1 cellular context compared by ENCODE assay signal in the genomic region with DNA sequence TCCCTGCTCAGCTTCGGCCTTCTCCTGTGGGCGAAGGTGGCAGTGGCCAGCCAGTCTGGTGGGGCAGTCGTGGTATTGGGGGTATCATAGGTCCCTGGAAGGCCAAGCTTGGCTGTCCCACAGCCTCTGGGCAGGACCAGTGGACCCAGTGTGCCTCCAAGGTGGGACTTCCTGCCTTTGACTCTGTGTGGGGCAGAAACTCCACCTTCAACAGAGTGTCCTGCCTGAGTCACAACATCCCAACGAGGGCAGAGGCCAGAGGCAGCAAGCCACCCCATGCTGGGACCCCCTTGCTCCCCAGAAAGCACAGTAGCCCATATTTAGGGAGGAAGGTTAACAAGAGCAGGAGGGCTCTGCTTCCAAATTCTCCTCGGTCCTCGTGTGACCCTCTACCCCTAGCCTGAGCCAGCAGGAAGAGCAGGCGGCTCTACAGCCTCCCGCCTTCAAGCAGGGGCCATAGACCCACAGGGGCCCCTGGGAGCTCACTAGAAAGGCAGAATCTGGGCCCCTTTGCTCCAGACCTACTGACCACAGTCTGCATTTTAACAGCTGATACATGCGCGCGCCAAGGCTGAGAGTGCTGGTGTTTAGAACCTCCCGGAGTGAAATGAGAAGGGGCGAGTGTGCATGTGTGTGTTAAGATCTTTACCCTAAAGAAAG.
A peak's percentile ranks its signal among the peaks of the same experiment; 100 is the strongest.
TF ChIP-seq lines count a peak whose summit lies in the region.

No MANE protein-coding gene starts in this region.

TF ChIP-seq in HepG2, 621 proteins besides CTCF, POLR2A, EP300 and RAD21 (continues in another document):
- TF ChIP-seq ZFP82 (CRISPR knock-in tag; IDR thresholded peaks at IDR 0.05; ENCODE audit: borderline replicate concordance), result no peak
- no peak for TF ChIP-seq NR2C2 (CRISPR knock-in tag; IDR thresholded peaks at IDR 0.05; ENCODE audit: borderline replicate concordance)
- TF ChIP-seq ZBTB42 (CRISPR knock-in tag; IDR thresholded peaks at IDR 0.05), result 0 out of 2 replicates have a peak, but pooled peaks have one; percentile 22
- TF ChIP-seq HNF4A (CRISPR knock-in tag; IDR thresholded peaks at IDR 0.05), result no peak
- no peak for TF ChIP-seq SYNCRIP (IDR thresholded peaks at IDR 0.05; ENCODE audit: insufficient read depth, low read depth, low read length)
- TF ChIP-seq ZNF501 (CRISPR knock-in tag; IDR thresholded peaks at IDR 0.05), result no peak
- no peak for TF ChIP-seq ZFP1 (CRISPR knock-in tag; IDR thresholded peaks at IDR 0.05)
- no peak for TF ChIP-seq ZNF230 (CRISPR knock-in tag; IDR thresholded peaks at IDR 0.05)
- TF ChIP-seq, protein P1, sequence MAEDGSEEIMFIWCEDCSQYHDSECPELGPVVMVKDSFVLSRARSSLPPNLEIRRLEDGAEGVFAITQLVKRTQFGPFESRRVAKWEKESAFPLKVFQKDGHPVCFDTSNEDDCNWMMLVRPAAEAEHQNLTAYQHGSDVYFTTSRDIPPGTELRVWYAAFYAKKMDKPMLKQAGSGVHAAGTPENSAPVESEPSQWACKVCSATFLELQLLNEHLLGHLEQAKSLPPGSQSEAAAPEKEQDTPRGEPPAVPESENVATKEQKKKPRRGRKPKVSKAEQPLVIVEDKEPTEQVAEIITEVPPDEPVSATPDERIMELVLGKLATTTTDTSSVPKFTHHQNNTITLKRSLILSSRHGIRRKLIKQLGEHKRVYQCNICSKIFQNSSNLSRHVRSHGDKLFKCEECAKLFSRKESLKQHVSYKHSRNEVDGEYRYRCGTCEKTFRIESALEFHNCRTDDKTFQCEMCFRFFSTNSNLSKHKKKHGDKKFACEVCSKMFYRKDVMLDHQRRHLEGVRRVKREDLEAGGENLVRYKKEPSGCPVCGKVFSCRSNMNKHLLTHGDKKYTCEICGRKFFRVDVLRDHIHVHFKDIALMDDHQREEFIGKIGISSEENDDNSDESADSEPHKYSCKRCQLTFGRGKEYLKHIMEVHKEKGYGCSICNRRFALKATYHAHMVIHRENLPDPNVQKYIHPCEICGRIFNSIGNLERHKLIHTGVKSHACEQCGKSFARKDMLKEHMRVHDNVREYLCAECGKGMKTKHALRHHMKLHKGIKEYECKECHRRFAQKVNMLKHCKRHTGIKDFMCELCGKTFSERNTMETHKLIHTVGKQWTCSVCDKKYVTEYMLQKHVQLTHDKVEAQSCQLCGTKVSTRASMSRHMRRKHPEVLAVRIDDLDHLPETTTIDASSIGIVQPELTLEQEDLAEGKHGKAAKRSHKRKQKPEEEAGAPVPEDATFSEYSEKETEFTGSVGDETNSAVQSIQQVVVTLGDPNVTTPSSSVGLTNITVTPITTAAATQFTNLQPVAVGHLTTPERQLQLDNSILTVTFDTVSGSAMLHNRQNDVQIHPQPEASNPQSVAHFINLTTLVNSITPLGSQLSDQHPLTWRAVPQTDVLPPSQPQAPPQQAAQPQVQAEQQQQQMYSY (CRISPR knock-in tag; IDR thresholded peaks at IDR 0.05), result no peak
- TF ChIP-seq ATF1 (CRISPR knock-in tag; IDR thresholded peaks at IDR 0.05), result no peak
- TF ChIP-seq, protein P2, sequence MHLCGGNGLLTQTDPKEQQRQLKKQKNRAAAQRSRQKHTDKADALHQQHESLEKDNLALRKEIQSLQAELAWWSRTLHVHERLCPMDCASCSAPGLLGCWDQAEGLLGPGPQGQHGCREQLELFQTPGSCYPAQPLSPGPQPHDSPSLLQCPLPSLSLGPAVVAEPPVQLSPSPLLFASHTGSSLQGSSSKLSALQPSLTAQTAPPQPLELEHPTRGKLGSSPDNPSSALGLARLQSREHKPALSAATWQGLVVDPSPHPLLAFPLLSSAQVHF (CRISPR knock-in tag; IDR thresholded peaks at IDR 0.05), result no peak
- TF ChIP-seq, protein P3, sequence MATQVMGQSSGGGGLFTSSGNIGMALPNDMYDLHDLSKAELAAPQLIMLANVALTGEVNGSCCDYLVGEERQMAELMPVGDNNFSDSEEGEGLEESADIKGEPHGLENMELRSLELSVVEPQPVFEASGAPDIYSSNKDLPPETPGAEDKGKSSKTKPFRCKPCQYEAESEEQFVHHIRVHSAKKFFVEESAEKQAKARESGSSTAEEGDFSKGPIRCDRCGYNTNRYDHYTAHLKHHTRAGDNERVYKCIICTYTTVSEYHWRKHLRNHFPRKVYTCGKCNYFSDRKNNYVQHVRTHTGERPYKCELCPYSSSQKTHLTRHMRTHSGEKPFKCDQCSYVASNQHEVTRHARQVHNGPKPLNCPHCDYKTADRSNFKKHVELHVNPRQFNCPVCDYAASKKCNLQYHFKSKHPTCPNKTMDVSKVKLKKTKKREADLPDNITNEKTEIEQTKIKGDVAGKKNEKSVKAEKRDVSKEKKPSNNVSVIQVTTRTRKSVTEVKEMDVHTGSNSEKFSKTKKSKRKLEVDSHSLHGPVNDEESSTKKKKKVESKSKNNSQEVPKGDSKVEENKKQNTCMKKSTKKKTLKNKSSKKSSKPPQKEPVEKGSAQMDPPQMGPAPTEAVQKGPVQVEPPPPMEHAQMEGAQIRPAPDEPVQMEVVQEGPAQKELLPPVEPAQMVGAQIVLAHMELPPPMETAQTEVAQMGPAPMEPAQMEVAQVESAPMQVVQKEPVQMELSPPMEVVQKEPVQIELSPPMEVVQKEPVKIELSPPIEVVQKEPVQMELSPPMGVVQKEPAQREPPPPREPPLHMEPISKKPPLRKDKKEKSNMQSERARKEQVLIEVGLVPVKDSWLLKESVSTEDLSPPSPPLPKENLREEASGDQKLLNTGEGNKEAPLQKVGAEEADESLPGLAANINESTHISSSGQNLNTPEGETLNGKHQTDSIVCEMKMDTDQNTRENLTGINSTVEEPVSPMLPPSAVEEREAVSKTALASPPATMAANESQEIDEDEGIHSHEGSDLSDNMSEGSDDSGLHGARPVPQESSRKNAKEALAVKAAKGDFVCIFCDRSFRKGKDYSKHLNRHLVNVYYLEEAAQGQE (IDR thresholded peaks at IDR 0.05; ENCODE audit: borderline replicate concordance in 1 of 2, low read depth in 1 of 2, low read length in 2 of 2), result no peak
- TF ChIP-seq ZNF724P (CRISPR knock-in tag; IDR thresholded peaks at IDR 0.05; ENCODE audit: borderline replicate concordance), result 0 out of 2 replicates have a peak, but pooled peaks have one; percentile 55
- TF ChIP-seq, protein P4, sequence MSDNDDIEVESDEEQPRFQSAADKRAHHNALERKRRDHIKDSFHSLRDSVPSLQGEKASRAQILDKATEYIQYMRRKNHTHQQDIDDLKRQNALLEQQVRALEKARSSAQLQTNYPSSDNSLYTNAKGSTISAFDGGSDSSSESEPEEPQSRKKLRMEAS (IDR thresholded peaks at IDR 0.05), result peak; percentile 25; the same call in 1 of the 2 replicates
- TF ChIP-seq CHD4 (IDR thresholded peaks at IDR 0.05; ENCODE audit: borderline replicate concordance, low read length), result no peak
- TF ChIP-seq YY1 (IDR thresholded peaks at IDR 0.05; ENCODE audit: insufficient read depth, insufficient replicate concordance, low read depth, low read length), result no peak
- TF ChIP-seq ZNF619 (CRISPR knock-in tag; IDR thresholded peaks at IDR 0.05), result no peak
- no peak for TF ChIP-seq ZNF326 (CRISPR knock-in tag; IDR thresholded peaks at IDR 0.05; ENCODE audit: borderline replicate concordance)
- TF ChIP-seq, protein P5, sequence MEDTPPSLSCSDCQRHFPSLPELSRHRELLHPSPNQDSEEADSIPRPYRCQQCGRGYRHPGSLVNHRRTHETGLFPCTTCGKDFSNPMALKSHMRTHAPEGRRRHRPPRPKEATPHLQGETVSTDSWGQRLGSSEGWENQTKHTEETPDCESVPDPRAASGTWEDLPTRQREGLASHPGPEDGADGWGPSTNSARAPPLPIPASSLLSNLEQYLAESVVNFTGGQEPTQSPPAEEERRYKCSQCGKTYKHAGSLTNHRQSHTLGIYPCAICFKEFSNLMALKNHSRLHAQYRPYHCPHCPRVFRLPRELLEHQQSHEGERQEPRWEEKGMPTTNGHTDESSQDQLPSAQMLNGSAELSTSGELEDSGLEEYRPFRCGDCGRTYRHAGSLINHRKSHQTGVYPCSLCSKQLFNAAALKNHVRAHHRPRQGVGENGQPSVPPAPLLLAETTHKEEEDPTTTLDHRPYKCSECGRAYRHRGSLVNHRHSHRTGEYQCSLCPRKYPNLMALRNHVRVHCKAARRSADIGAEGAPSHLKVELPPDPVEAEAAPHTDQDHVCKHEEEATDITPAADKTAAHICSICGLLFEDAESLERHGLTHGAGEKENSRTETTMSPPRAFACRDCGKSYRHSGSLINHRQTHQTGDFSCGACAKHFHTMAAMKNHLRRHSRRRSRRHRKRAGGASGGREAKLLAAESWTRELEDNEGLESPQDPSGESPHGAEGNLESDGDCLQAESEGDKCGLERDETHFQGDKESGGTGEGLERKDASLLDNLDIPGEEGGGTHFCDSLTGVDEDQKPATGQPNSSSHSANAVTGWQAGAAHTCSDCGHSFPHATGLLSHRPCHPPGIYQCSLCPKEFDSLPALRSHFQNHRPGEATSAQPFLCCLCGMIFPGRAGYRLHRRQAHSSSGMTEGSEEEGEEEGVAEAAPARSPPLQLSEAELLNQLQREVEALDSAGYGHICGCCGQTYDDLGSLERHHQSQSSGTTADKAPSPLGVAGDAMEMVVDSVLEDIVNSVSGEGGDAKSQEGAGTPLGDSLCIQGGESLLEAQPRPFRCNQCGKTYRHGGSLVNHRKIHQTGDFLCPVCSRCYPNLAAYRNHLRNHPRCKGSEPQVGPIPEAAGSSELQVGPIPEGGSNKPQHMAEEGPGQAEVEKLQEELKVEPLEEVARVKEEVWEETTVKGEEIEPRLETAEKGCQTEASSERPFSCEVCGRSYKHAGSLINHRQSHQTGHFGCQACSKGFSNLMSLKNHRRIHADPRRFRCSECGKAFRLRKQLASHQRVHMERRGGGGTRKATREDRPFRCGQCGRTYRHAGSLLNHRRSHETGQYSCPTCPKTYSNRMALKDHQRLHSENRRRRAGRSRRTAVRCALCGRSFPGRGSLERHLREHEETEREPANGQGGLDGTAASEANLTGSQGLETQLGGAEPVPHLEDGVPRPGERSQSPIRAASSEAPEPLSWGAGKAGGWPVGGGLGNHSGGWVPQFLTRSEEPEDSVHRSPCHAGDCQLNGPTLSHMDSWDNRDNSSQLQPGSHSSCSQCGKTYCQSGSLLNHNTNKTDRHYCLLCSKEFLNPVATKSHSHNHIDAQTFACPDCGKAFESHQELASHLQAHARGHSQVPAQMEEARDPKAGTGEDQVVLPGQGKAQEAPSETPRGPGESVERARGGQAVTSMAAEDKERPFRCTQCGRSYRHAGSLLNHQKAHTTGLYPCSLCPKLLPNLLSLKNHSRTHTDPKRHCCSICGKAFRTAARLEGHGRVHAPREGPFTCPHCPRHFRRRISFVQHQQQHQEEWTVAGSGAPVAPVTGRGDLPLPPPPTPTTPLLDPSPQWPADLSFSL (CRISPR knock-in tag; IDR thresholded peaks at IDR 0.05), result no peak
- TF ChIP-seq, protein P6, sequence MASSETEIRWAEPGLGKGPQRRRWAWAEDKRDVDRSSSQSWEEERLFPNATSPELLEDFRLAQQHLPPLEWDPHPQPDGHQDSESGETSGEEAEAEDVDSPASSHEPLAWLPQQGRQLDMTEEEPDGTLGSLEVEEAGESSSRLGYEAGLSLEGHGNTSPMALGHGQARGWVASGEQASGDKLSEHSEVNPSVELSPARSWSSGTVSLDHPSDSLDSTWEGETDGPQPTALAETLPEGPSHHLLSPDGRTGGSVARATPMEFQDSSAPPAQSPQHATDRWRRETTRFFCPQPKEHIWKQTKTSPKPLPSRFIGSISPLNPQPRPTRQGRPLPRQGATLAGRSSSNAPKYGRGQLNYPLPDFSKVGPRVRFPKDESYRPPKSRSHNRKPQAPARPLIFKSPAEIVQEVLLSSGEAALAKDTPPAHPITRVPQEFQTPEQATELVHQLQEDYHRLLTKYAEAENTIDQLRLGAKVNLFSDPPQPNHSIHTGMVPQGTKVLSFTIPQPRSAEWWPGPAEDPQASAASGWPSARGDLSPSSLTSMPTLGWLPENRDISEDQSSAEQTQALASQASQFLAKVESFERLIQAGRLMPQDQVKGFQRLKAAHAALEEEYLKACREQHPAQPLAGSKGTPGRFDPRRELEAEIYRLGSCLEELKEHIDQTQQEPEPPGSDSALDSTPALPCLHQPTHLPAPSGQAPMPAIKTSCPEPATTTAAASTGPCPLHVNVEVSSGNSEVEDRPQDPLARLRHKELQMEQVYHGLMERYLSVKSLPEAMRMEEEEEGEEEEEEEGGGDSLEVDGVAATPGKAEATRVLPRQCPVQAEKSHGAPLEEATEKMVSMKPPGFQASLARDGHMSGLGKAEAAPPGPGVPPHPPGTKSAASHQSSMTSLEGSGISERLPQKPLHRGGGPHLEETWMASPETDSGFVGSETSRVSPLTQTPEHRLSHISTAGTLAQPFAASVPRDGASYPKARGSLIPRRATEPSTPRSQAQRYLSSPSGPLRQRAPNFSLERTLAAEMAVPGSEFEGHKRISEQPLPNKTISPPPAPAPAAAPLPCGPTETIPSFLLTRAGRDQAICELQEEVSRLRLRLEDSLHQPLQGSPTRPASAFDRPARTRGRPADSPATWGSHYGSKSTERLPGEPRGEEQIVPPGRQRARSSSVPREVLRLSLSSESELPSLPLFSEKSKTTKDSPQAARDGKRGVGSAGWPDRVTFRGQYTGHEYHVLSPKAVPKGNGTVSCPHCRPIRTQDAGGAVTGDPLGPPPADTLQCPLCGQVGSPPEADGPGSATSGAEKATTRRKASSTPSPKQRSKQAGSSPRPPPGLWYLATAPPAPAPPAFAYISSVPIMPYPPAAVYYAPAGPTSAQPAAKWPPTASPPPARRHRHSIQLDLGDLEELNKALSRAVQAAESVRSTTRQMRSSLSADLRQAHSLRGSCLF (CRISPR knock-in tag; IDR thresholded peaks at IDR 0.05; ENCODE audit: borderline replicate concordance), result no peak
- TF ChIP-seq TBX2 (CRISPR knock-in tag; IDR thresholded peaks at IDR 0.05; ENCODE audit: borderline replicate concordance), result no peak
- TF ChIP-seq, protein P7, sequence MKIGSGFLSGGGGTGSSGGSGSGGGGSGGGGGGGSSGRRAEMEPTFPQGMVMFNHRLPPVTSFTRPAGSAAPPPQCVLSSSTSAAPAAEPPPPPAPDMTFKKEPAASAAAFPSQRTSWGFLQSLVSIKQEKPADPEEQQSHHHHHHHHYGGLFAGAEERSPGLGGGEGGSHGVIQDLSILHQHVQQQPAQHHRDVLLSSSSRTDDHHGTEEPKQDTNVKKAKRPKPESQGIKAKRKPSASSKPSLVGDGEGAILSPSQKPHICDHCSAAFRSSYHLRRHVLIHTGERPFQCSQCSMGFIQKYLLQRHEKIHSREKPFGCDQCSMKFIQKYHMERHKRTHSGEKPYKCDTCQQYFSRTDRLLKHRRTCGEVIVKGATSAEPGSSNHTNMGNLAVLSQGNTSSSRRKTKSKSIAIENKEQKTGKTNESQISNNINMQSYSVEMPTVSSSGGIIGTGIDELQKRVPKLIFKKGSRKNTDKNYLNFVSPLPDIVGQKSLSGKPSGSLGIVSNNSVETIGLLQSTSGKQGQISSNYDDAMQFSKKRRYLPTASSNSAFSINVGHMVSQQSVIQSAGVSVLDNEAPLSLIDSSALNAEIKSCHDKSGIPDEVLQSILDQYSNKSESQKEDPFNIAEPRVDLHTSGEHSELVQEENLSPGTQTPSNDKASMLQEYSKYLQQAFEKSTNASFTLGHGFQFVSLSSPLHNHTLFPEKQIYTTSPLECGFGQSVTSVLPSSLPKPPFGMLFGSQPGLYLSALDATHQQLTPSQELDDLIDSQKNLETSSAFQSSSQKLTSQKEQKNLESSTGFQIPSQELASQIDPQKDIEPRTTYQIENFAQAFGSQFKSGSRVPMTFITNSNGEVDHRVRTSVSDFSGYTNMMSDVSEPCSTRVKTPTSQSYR (CRISPR knock-in tag; IDR thresholded peaks at IDR 0.05; ENCODE audit: borderline replicate concordance), result no peak
- no peak for TF ChIP-seq MAFF (IDR thresholded peaks at IDR 0.05; ENCODE audit: low read depth, low read length)
- TF ChIP-seq SALL1 (CRISPR knock-in tag; IDR thresholded peaks at IDR 0.05), result 0 out of 2 replicates have a peak, but pooled peaks have one; percentile 17
- TF ChIP-seq, protein P8, sequence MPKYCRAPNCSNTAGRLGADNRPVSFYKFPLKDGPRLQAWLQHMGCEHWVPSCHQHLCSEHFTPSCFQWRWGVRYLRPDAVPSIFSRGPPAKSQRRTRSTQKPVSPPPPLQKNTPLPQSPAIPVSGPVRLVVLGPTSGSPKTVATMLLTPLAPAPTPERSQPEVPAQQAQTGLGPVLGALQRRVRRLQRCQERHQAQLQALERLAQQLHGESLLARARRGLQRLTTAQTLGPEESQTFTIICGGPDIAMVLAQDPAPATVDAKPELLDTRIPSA (CRISPR knock-in tag; IDR thresholded peaks at IDR 0.05; ENCODE audit: borderline replicate concordance), result no peak
- TF ChIP-seq ZNF777 (CRISPR knock-in tag; IDR thresholded peaks at IDR 0.05), result no peak
